In genomic region chr4:81804849-81805248, GRCh38 we compare ENCODE assay signal across 26 cellular contexts.
"Had no signal": no experiment of that assay in that cellular context is flagged by ENCODE, and none has a peak within 500 bp of the region (broad histone marks: within the 10 kb centered on the region; RNA-seq: fewer than 3 reads in every experiment).

No MANE protein-coding gene starts in this region.

- H3K36me3 Mint-ChIP-seq: activated naive CD4-positive, alpha-beta T cell treated with anti-CD3 and anti-CD28 coated beads, Interleukin-2, amount 10 ng/mL, durations not matched to agents 7 days and 5 days; activated naive CD8-positive, alpha-beta T cell had no signal

- H3K27ac Mint-ChIP-seq: activated CD4-positive, alpha-beta memory T cell treated with anti-CD3 and anti-CD28 coated beads, Interleukin-2, amount 10 ng/mL, durations not matched to agents 7 days and 5 days; activated CD4-positive, alpha-beta T cell treated with anti-CD3 and anti-CD28 coated beads, Interleukin-2, amount 10 ng/mL, durations not matched to agents 7 days and 5 days; activated naive CD4-positive, alpha-beta T cell treated with anti-CD3 and anti-CD28 coated beads, Interleukin-2, amount 10 ng/mL, durations not matched to agents 7 days and 5 days; activated naive CD8-positive, alpha-beta T cell; activated T-cell treated with anti-CD3 and anti-CD28 coated beads, Interleukin-2, amount 50 U/mL, for 24 hours; activated T-cell treated with anti-CD3 and anti-CD28 coated beads, Interleukin-2, amount 50 U/mL, for 72 hours; WTC11 had no signal

- DNase-seq: activated CD4-positive, alpha-beta memory T cell treated with anti-CD3 and anti-CD28 coated beads, Interleukin-2, amount 10 ng/mL, durations not matched to agents 7 days and 5 days; activated CD4-positive, alpha-beta T cell treated with anti-CD3 and anti-CD28 coated beads for 1 hour; activated CD4-positive, alpha-beta T cell treated with anti-CD3 and anti-CD28 coated beads for 4 hours; activated CD4-positive, alpha-beta T cell treated with anti-CD3 and anti-CD28 coated beads, Interleukin-2, amount 10 ng/mL, durations not matched to agents 7 days and 5 days; activated CD4-positive, alpha-beta T cell treated with anti-CD3 and anti-CD28 coated beads, Interleukin-2, amount 50 U/mL, for 4 hours; activated CD8-positive, alpha-beta memory T cell treated with anti-CD3 and anti-CD28 coated beads, Interleukin-2, amount 50 U/mL, for 48 hours; activated gamma-delta T cell; activated naive CD4-positive, alpha-beta T cell; activated naive CD4-positive, alpha-beta T cell treated with anti-CD3 and anti-CD28 coated beads, Interleukin-2, amount 10 ng/mL, durations not matched to agents 7 days and 5 days; activated T-cell treated with anti-CD3 and anti-CD28 coated beads for 4 hours; activated T-cell treated with anti-CD3 and anti-CD28 coated beads, Interleukin-2, amount 50 U/mL, for 24 hours; activated T-cell treated with anti-CD3 and anti-CD28 coated beads, Interleukin-2, amount 50 U/mL, for 72 hours; amniotic stem cell; anterior cingulate cortex; brain microvascular endothelial cell; colonic mucosa; effector CD8-positive, alpha-beta T cell; esophagus squamous epithelium; foreskin melanocyte; head of caudate nucleus; hippocampal formation; T-helper 2 cell had no signal

- H3K9me3 Mint-ChIP-seq: activated CD4-positive, alpha-beta memory T cell treated with anti-CD3 and anti-CD28 coated beads, Interleukin-2, amount 10 ng/mL, durations not matched to agents 7 days and 5 days; activated CD4-positive, alpha-beta T cell treated with anti-CD3 and anti-CD28 coated beads, Interleukin-2, amount 10 ng/mL, durations not matched to agents 7 days and 5 days; activated naive CD4-positive, alpha-beta T cell treated with anti-CD3 and anti-CD28 coated beads, Interleukin-2, amount 10 ng/mL, durations not matched to agents 7 days and 5 days; activated T-cell treated with anti-CD3 and anti-CD28 coated beads, Interleukin-2, amount 50 U/mL, for 24 hours; central memory CD8-positive, alpha-beta T cell had no signal

- ATAC-seq: activated T-cell treated with anti-CD3 and anti-CD28 coated beads, Interleukin-2, amount 50 U/mL, for 72 hours; gastroesophageal sphincter; WTC11 had no signal
